ENCODE assay signal across 8 cellular contexts in genomic region chrX:15853586-15854079, GRCh38. TPM values are rescaled to one million over a fixed set of nuclear protein-coding genes. Genes with fewer than 3 reads are reported as not detected.
DNase-seq lines count a peak whose midpoint lies in the region; ATAC-seq and TF ChIP-seq lines count a peak whose summit lies in the region.

No MANE protein-coding gene starts in this region.

- no peak for TF ChIP-seq POLR2A in lower leg skin (IDR thresholded peaks at IDR 0.05)

- no peak for ATAC-seq in heart right ventricle
- no peak for ATAC-seq in Right ventricle myocardium inferior
- no peak for ATAC-seq in aorta (ENCODE audit: low FRiP score)
- ATAC-seq in GM19395 (IDR thresholded peaks at IDR 0.05; ENCODE audit: unreplicated experiment) = no peak

- TF ChIP-seq CTCF in heart right ventricle (IDR thresholded peaks at IDR 0.05) (no peak), lower leg skin (IDR thresholded peaks at IDR 0.05) (no peak)

- H3K36me3 ChIP-seq in heart right ventricle (peaks cover 0 to 6% (median 0%) of the 10 kb centered on the region in 9 donors), aorta (ENCODE audit: control insufficient read depth in 1 of 2, insufficient read depth in 2 of 2, low read length in 1 of 2) (no peaks in the 10 kb centered on the region)

- H3K4me1 ChIP-seq in heart right ventricle (peaks cover 0 to 46% (median 10%) of the 10 kb centered on the region in 9 donors), aorta (ENCODE audit: control insufficient read depth in 1 of 2, insufficient read depth in 2 of 2, low read length in 2 of 2) (no peaks in the 10 kb centered on the region)

- DNase-seq in heart right ventricle = no peak
- DNase-seq in Right ventricle myocardium inferior (ENCODE audit: missing footprints) = no peak
- DNase-seq in lower leg skin (ENCODE audit: low spot score in 2 of 2) = no peak
- no peak for DNase-seq in aorta
- no peak for DNase-seq in activated CD8-positive, alpha-beta memory T cell treated with anti-CD3 and anti-CD28 coated beads, Interleukin-2, amount 50 U/mL, for 4 hours
- DNase-seq in DMS79 treated with DMSO at 0.1 percent for 48 hours (lab: John Stamatoyannopoulos, UW) = no peak

- H3K27me3 ChIP-seq in heart right ventricle (peaks cover 0 to 69% (median 0%) of the 10 kb centered on the region in 7 donors), aorta (ENCODE audit: control insufficient read depth in 1 of 2, insufficient read depth in 2 of 2, low read length in 1 of 2) (no peaks in the 10 kb centered on the region)

- intact Hi-C loops in heart right ventricle (cut with DNase I) = loop anchor here in 1 of 10 donors (5.0 kb wide), 1 partner anchor 119 kb away; no protein-coding TSS in a partner anchor
- intact Hi-C loops in Right ventricle myocardium inferior (cut with DNase I) = loop anchor here (10.0 kb wide), 1 partner anchor 121 kb away; no protein-coding TSS in a partner anchor
- intact Hi-C loops in lower leg skin (cut with DNase I; ENCODE audit: low total_unique reads) = loop anchor here (10.0 kb wide), 1 partner anchor 861 kb away; the partner anchor contains the start of genes CTPS2 and SYAP1
- intact Hi-C loops in aorta (cut with DNase I) = loop anchor here (2.0 to 10.0 kb wide), 3 partner anchors 61 to 179 kb away; partner anchors contain the start of gene ZRSR2 (in 1 of the 2)

- 9 to 14% methylated on average over 14 of the region's 14 CpGs for WGBS in heart right ventricle, 2 donors
- 32 to 36% methylated on average over 14 of the region's 14 CpGs for WGBS in lower leg skin, 2 donors
- WGBS in aorta, 2 donors = 12 to 13% methylated on average over 14 of the region's 14 CpGs

- H3K4me3 ChIP-seq in heart right ventricle = peak overlapping the region; percentile 47 to 87 (median 73)
- peak overlapping the region; percentile 52 for H3K4me3 ChIP-seq in lower leg skin (ENCODE audit: low read depth, poor library complexity, severe bottlenecking)
- peak overlapping the region; percentile 62 to 98 for H3K4me3 ChIP-seq in aorta (ENCODE audit: low read length in 2 of 2)

- H3K27ac ChIP-seq in heart right ventricle = peak overlapping the region; percentile 85 to 95 (median 92)
- peak overlapping the region; percentile 40 for H3K27ac ChIP-seq in angular gyrus (ENCODE audit: low read depth, low read length)
- peak overlapping the region in 1 of 2 donors; percentile 85 for H3K27ac ChIP-seq in aorta (ENCODE audit: low read depth in 1 of 2, low read length in 2 of 2)

- H3K9me3 ChIP-seq in heart right ventricle = no peaks in the 10 kb centered on the region
- H3K9me3 ChIP-seq in aorta (ENCODE audit: control insufficient read depth, low read length) = no peaks in the 10 kb centered on the region

RNA-seq across cellular contexts. Expression of gene AP1S2, which starts 1.0 kb away (rescaled TPM):
- 100 to 1,000 TPM; 112 to 191 (median 131) TPM for total RNA-seq in heart right ventricle
- polyA plus RNA-seq in heart right ventricle = 10 to 100 TPM; 47.4 to 60.2 TPM
- total RNA-seq in Right ventricle myocardium inferior = 154 TPM
- total RNA-seq in lower leg skin = 10 to 100 TPM; 18.5 to 43.7 (median 31.4) TPM
- total RNA-seq in aorta = 10 to 100 TPM; 49.1 to 55.9 TPM
- polyA plus RNA-seq in aorta = 10 to 100 TPM; 31.6 to 60.0 TPM
